ENCODE assay signal across 1 cellular context in the genomic region with DNA sequence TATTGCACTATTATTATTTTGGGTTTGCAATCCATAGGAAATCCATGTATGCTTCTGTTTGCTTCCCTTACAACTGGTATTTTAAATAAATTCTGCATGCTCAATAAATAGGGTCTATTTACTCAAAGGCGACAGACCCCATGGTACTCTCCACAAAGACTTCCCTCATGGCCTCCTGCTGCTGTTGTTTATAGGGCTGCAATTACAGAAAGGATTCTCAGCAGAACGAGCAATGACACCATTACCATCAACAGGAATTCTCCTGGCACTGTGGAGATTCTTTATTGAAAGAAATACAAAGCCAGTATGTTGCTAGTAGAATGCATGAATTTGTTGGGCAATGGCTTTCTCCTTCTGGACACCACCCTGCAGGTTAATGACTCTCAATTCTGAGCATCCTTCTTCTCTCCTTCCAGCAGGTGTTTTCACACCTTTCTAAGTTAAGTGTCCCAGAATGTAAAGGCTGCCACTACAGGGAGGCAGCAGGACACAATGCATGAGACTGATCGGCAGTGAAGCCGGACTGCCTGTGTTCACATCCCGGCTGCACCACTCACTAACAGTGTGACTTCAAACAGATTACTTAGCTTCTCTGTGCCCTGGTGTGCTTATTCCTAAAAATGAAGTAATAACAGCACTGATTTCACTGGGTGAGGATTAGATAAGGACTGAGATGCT.
TF ChIP-seq lines count a peak whose summit lies in the region.

No MANE protein-coding gene starts in this region.

TF ChIP-seq in GM23338, 12 proteins besides CTCF, POLR2A, EP300 and RAD21 (continued from another document):
- TF ChIP-seq, protein P1, sequence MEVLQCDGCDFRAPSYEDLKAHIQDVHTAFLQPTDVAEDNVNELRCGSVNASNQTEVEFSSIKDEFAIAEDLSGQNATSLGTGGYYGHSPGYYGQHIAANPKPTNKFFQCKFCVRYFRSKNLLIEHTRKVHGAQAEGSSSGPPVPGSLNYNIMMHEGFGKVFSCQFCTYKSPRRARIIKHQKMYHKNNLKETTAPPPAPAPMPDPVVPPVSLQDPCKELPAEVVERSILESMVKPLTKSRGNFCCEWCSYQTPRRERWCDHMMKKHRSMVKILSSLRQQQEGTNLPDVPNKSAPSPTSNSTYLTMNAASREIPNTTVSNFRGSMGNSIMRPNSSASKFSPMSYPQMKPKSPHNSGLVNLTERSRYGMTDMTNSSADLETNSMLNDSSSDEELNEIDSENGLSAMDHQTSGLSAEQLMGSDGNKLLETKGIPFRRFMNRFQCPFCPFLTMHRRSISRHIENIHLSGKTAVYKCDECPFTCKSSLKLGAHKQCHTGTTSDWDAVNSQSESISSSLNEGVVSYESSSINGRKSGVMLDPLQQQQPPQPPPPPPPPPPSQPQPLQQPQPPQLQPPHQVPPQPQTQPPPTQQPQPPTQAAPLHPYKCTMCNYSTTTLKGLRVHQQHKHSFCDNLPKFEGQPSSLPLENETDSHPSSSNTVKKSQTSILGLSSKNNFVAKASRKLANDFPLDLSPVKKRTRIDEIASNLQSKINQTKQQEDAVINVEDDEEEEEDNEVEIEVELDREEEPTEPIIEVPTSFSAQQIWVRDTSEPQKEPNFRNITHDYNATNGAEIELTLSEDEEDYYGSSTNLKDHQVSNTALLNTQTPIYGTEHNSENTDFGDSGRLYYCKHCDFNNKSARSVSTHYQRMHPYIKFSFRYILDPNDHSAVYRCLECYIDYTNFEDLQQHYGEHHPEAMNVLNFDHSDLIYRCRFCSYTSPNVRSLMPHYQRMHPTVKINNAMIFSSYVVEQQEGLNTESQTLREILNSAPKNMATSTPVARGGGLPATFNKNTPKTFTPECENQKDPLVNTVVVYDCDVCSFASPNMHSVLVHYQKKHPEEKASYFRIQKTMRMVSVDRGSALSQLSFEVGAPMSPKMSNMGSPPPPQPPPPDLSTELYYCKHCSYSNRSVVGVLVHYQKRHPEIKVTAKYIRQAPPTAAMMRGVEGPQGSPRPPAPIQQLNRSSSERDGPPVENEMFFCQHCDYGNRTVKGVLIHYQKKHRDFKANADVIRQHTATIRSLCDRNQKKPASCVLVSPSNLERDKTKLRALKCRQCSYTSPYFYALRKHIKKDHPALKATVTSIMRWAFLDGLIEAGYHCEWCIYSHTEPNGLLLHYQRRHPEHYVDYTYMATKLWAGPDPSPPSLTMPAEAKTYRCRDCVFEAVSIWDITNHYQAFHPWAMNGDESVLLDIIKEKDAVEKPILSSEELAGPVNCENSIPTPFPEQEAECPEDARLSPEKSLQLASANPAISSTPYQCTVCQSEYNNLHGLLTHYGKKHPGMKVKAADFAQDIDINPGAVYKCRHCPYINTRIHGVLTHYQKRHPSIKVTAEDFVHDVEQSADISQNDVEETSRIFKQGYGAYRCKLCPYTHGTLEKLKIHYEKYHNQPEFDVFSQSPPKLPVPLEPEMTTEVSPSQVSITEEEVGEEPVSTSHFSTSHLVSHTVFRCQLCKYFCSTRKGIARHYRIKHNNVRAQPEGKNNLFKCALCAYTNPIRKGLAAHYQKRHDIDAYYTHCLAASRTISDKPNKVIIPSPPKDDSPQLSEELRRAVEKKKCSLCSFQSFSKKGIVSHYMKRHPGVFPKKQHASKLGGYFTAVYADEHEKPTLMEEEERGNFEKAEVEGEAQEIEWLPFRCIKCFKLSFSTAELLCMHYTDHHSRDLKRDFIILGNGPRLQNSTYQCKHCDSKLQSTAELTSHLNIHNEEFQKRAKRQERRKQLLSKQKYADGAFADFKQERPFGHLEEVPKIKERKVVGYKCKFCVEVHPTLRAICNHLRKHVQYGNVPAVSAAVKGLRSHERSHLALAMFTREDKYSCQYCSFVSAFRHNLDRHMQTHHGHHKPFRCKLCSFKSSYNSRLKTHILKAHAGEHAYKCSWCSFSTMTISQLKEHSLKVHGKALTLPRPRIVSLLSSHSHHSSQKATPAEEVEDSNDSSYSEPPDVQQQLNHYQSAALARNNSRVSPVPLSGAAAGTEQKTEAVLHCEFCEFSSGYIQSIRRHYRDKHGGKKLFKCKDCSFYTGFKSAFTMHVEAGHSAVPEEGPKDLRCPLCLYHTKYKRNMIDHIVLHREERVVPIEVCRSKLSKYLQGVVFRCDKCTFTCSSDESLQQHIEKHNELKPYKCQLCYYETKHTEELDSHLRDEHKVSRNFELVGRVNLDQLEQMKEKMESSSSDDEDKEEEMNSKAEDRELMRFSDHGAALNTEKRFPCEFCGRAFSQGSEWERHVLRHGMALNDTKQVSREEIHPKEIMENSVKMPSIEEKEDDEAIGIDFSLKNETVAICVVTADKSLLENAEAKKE (CRISPR knock-in tag; IDR thresholded peaks at IDR 0.05): no peak
- TF ChIP-seq EZH2 (IDR thresholded peaks at IDR 0.05; ENCODE audit: low read depth, unreplicated experiment): no peak
